In the genomic region with DNA sequence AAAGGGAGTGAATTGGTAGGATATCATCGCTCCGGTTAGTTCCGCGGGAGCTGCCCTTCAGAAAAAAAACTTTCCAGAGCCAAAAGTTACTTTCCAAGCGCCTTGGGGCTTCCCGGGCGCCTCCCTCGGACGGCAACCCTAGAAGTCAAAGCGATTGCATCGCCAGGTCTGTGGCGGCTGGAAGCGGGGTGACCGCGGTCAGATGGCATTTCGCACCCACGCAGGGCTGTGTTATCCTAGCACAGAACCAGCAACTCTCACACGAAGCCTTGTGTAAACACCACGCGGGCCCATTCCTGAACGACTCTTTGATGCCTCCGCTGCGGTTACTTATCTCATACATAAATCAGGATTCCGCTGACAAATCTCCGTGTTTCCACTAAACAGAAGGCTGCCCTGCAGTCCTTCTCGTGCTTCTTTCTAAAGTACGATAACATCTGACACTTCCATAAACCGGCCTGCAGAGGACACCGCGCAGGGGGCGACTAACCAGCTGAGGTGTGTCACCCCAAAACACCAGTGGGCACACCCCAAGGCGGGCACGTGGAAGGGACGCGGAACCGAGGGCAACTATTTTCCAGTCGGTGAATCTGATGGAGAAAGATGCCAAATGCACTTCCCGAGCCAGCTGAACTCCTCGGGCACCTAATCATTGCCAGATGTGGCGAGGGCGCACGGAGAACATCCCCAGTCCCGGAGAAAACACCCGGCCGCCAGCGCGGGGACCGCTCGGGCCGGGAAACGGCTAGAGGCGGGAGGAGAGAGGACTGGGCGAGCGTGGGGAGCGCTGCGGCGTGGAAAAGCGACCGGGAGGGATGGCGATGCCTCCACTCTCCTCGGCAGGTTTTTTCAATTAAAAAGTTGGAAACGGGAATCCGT, we compare ENCODE assay signal across 1 cellular context.
A peak's percentile ranks its signal among the peaks of the same experiment; 100 is the strongest.
TF ChIP-seq lines count a peak whose summit lies in the region.

No MANE protein-coding gene starts in this region.

TF ChIP-seq in SK-N-SH, 30 proteins besides CTCF, POLR2A, EP300 and RAD21 (continued from another document):
- TF ChIP-seq, protein P1, sequence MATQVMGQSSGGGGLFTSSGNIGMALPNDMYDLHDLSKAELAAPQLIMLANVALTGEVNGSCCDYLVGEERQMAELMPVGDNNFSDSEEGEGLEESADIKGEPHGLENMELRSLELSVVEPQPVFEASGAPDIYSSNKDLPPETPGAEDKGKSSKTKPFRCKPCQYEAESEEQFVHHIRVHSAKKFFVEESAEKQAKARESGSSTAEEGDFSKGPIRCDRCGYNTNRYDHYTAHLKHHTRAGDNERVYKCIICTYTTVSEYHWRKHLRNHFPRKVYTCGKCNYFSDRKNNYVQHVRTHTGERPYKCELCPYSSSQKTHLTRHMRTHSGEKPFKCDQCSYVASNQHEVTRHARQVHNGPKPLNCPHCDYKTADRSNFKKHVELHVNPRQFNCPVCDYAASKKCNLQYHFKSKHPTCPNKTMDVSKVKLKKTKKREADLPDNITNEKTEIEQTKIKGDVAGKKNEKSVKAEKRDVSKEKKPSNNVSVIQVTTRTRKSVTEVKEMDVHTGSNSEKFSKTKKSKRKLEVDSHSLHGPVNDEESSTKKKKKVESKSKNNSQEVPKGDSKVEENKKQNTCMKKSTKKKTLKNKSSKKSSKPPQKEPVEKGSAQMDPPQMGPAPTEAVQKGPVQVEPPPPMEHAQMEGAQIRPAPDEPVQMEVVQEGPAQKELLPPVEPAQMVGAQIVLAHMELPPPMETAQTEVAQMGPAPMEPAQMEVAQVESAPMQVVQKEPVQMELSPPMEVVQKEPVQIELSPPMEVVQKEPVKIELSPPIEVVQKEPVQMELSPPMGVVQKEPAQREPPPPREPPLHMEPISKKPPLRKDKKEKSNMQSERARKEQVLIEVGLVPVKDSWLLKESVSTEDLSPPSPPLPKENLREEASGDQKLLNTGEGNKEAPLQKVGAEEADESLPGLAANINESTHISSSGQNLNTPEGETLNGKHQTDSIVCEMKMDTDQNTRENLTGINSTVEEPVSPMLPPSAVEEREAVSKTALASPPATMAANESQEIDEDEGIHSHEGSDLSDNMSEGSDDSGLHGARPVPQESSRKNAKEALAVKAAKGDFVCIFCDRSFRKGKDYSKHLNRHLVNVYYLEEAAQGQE (IDR thresholded peaks at IDR 0.05; ENCODE audit: low read depth, low read length) = no peak
- TF ChIP-seq RCOR1 (IDR thresholded peaks at IDR 0.05; ENCODE audit: low read length) (peak; percentile 74), SMC3 (IDR thresholded peaks at IDR 0.05; ENCODE audit: low read depth, low read length) (no peak), POLR2AphosphoS5 (IDR thresholded peaks at IDR 0.05; ENCODE audit: low read depth, low read length) (peak; percentile 78; the same call in 1 of the 2 replicates), TEAD4 (IDR thresholded peaks at IDR 0.05; ENCODE audit: borderline replicate concordance, insufficient read depth) (peak; percentile 84), GABPA (IDR thresholded peaks at IDR 0.05; ENCODE audit: low read depth) (no peak), RXRA (IDR thresholded peaks at IDR 0.05; ENCODE audit: borderline replicate concordance, low read depth) (peak; percentile 79), GATA2 (CRISPR knock-in tag; IDR thresholded peaks at IDR 0.05) (peak; percentile 92), RFX5 (IDR thresholded peaks at IDR 0.05; ENCODE audit: low read length) (no peak), YY1 (IDR thresholded peaks at IDR 0.05; ENCODE audit: low read depth) (no peak), CHD2 (IDR thresholded peaks at IDR 0.05; ENCODE audit: low read length, partially characterized antibody) (peak; percentile 58), TAF1 (IDR thresholded peaks at IDR 0.05; ENCODE audit: borderline replicate concordance, low read depth, low read length) (no peak)
- TF ChIP-seq, protein P2, sequence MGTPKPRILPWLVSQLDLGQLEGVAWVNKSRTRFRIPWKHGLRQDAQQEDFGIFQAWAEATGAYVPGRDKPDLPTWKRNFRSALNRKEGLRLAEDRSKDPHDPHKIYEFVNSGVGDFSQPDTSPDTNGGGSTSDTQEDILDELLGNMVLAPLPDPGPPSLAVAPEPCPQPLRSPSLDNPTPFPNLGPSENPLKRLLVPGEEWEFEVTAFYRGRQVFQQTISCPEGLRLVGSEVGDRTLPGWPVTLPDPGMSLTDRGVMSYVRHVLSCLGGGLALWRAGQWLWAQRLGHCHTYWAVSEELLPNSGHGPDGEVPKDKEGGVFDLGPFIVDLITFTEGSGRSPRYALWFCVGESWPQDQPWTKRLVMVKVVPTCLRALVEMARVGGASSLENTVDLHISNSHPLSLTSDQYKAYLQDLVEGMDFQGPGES (IDR thresholded peaks at IDR 0.05; ENCODE audit: low read depth, low read length) = no peak
- TF ChIP-seq, protein P3, sequence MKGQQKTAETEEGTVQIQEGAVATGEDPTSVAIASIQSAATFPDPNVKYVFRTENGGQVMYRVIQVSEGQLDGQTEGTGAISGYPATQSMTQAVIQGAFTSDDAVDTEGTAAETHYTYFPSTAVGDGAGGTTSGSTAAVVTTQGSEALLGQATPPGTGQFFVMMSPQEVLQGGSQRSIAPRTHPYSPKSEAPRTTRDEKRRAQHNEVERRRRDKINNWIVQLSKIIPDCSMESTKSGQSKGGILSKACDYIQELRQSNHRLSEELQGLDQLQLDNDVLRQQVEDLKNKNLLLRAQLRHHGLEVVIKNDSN (IDR thresholded peaks at IDR 0.05; ENCODE audit: borderline replicate concordance, low read depth) = no peak
- TF ChIP-seq, protein P4, sequence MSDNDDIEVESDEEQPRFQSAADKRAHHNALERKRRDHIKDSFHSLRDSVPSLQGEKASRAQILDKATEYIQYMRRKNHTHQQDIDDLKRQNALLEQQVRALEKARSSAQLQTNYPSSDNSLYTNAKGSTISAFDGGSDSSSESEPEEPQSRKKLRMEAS (IDR thresholded peaks at IDR 0.05; ENCODE audit: low read depth) = peak; percentile 76
